In the genomic region with DNA sequence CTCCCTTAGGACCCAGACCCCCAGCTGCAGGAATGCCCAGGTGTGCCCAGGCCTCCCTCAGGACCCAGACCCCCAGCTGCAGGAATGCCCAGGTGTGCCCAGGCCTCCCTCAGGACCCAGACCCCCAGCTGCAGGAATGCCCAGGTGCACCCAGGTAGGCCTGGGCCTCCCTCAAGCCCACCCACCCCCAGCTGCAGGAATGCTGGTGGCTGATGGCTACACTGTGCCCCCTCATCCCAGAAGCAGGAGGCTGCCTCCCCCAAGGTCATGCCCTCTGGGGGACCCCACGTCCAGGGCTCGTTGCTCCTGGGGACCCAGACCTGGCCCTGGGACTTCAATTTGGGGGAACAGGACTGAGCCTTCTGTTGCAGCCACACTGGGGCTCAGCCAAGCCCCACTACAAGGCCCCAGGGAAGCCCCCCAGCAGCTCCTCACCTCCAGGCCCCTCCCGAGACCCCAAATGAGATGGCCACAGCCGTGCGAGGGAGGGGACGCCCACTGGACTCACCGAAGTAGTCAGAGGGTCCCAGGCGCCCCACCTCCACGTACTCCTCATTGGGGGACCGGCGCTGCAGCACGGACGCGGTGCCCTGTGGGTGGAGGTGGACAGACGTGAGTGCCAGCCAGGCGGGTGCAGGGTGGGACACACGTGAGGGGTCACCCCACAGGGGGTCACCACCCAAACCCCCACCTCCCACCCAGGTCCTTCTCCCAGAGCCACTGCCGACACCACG, we compare ENCODE assay signal across 20 cellular contexts.
"Had no signal": no experiment of that assay in that cellular context is flagged by ENCODE, and none has a peak within 500 bp of the region (broad histone marks: within the 10 kb centered on the region; RNA-seq: fewer than 3 reads in every experiment).

No MANE protein-coding gene starts in this region.

- H3K4me3 ChIP-seq: SJCRH30, SK-N-MC had no signal

- DNase-seq: KBM-7, MV-4-11, NCI-H1048, NCI-H1105, NCI-H1417 treated with DMSO at 0.1 percent for 48 hours, NCI-H146, NCI-H1694 treated with DMSO at 0.1 percent for 48 hours, NCI-H2029, NCI-H2081 treated with DMSO at 0.1 percent for 48 hours, NCI-H2171, NCI-H226, NCI-H446, NCI-H510A, NCI-H524 treated with DMSO at 0.1 percent for 48 hours, NCI-H69, NCI-H774, RPMI8226, SHP77 treated with DMSO at 0.1 percent for 48 hours, SJCRH30 had no signal

- H3K36me3 ChIP-seq: SJCRH30 had no signal

- H3K27ac ChIP-seq: SJCRH30, SK-N-MC had no signal

- H3K9me3 ChIP-seq: SJCRH30 had no signal

- H3K27me3 ChIP-seq: SJCRH30 had no signal

- H3K4me1 ChIP-seq: SJCRH30 had no signal
